ENCODE assay signal across 8 cellular contexts in genomic region chr1:27858072-27858948, GRCh38. TPM values are rescaled to one million over a fixed set of nuclear protein-coding genes. Genes with fewer than 3 reads are reported as not detected.
DNase-seq lines count a peak whose midpoint lies in the region; ATAC-seq and TF ChIP-seq lines count a peak whose summit lies in the region.

No MANE protein-coding gene starts in this region.

- CTCF ChIA-PET in activated CD8-positive, alpha-beta T cell treated with anti-CD3 and anti-CD28 coated beads for 36 hours (lab: Charles Lee) = interaction anchor here (0.6 to 3.4 kb wide), 35 partner anchors 8 to 369 kb away, joined by 3 to 32 read pairs (median 4); partner anchors contain the start of genes FAM76A, SMPDL3B and STX12

- H3K9me3 Mint-ChIP-seq in activated CD8-positive, alpha-beta T cell treated with anti-CD3 and anti-CD28 coated beads for 36 hours = no peaks in the 10 kb centered on the region
- H3K9me3 Mint-ChIP-seq in memory B cell = no peaks in the 10 kb centered on the region

- H3K27me3 Mint-ChIP-seq in activated CD8-positive, alpha-beta T cell treated with anti-CD3 and anti-CD28 coated beads for 36 hours = no peaks in the 10 kb centered on the region
- no peaks in the 10 kb centered on the region for H3K27me3 Mint-ChIP-seq in memory B cell

- H3K4me1 Mint-ChIP-seq in activated CD8-positive, alpha-beta T cell treated with anti-CD3 and anti-CD28 coated beads for 36 hours (ENCODE audit: low read depth) = peaks cover 9% of the 10 kb centered on the region
- peaks cover 23% of the 10 kb centered on the region for H3K4me1 Mint-ChIP-seq in memory B cell

- peak; percentile 100 for TF ChIP-seq CTCF in GM12872 (IDR thresholded peaks at IDR 0.05; ENCODE audit: insufficient read depth, low read depth, low read length)
- peak; percentile 99 for TF ChIP-seq CTCF in activated CD8-positive, alpha-beta T cell treated with anti-CD3 and anti-CD28 coated beads for 36 hours (IDR thresholded peaks at IDR 0.05)

- no peak overlapping the region for H3K4me3 Mint-ChIP-seq in activated CD8-positive, alpha-beta T cell treated with anti-CD3 and anti-CD28 coated beads for 36 hours
- H3K4me3 Mint-ChIP-seq in memory B cell = no peak overlapping the region

- no peaks in the 10 kb centered on the region for H3K36me3 Mint-ChIP-seq in activated CD8-positive, alpha-beta T cell treated with anti-CD3 and anti-CD28 coated beads for 36 hours (ENCODE audit: low read depth)
- no peaks in the 10 kb centered on the region for H3K36me3 Mint-ChIP-seq in memory B cell

- no peak overlapping the region for H3K27ac Mint-ChIP-seq in activated CD8-positive, alpha-beta T cell treated with anti-CD3 and anti-CD28 coated beads for 36 hours
- peak overlapping the region; percentile 64 for H3K27ac Mint-ChIP-seq in memory B cell

- DNase-seq in HK-2 (ENCODE audit: unreplicated experiment) (peak; percentile 82), NCI-H82 treated with DMSO at 0.1 percent for 48 hours (lab: John Stamatoyannopoulos, UW; ENCODE audit: unreplicated experiment) (peak; percentile 63), memory B cell (ENCODE audit: low spot score in 2 of 2) (peak; percentile 86 to 92)
- DNase-seq in activated CD8-positive, alpha-beta T cell treated with anti-CD3 and anti-CD28 coated beads for 36 hours = peak; percentile 92
- DNase-seq in effector CD8-positive, alpha-beta T cell (lab: John Stamatoyannopoulos, UW) = peak; percentile 77
- peak; percentile 66 for DNase-seq in stimulated activated CD8-positive, alpha-beta memory T cell treated with anti-CD3 and anti-CD28 coated beads, Interleukin-15, amount 100 ng/mL, for 24 hours (ENCODE audit: low read depth)

- ATAC-seq in activated CD8-positive, alpha-beta T cell treated with anti-CD3 and anti-CD28 coated beads for 36 hours = peak; percentile 99
- ATAC-seq in memory B cell (ENCODE audit: low read depth) (peak; percentile 91), HG02840 (IDR thresholded peaks at IDR 0.05; ENCODE audit: low FRiP score, unreplicated experiment) (no peak)

- POLR2A ChIA-PET in activated CD8-positive, alpha-beta T cell treated with anti-CD3 and anti-CD28 coated beads for 36 hours (lab: Charles Lee) = interaction anchor here (1.0 to 1.3 kb wide), 2 partner anchors 9 to 121 kb away, joined by 3 read pairs; no protein-coding TSS in a partner anchor

- intact Hi-C loops in activated CD8-positive, alpha-beta T cell treated with anti-CD3 and anti-CD28 coated beads for 36 hours (cut with micrococcal nuclease) = loop anchor here (5.0 kb wide), 1 partner anchor 119 kb away; no protein-coding TSS in a partner anchor

RNA-seq across cellular contexts. Expression of gene THEMIS2, which starts 14.0 kb away (rescaled TPM):
- 10 to 100 TPM; 13.8 to 16.0 TPM for total RNA-seq in activated CD8-positive, alpha-beta T cell treated with anti-CD3 and anti-CD28 coated beads for 36 hours

RNA-seq across cellular contexts. Expression of gene PPP1R8, which starts 27.7 kb away (rescaled TPM):
- 10 to 100 TPM; 50.2 to 54.4 TPM for total RNA-seq in activated CD8-positive, alpha-beta T cell treated with anti-CD3 and anti-CD28 coated beads for 36 hours

RNA-seq across cellular contexts. Expression of gene RPA2, which starts 56.1 kb away (rescaled TPM):
- total RNA-seq in activated CD8-positive, alpha-beta T cell treated with anti-CD3 and anti-CD28 coated beads for 36 hours = 10 to 100 TPM; 61.6 to 67.2 TPM
